Comparison of ENCODE assay signal across 8 cellular contexts in genomic region chr2:85433511-85434089, GRCh38. TPM values are rescaled to one million over a fixed set of nuclear protein-coding genes. Genes with fewer than 3 reads are reported as not detected.
DNase-seq lines count a peak whose midpoint lies in the region; ATAC-seq and TF ChIP-seq lines count a peak whose summit lies in the region.

No MANE protein-coding gene starts in this region.

- intact Hi-C loops in CD4-positive, alpha-beta memory T cell (cut with micrococcal nuclease): no loop called here

- H3K36me3 Mint-ChIP-seq in T-cell: no peaks in the 10 kb centered on the region
- H3K36me3 Mint-ChIP-seq in CD4-positive, alpha-beta memory T cell: no peaks in the 10 kb centered on the region

- DNase-seq in BJ (ENCODE audit: low read depth) (peak; percentile 91), NCI-H510A (lab: John Stamatoyannopoulos, UW) (peak; percentile 45), epithelial cell of esophagus (ENCODE audit: low read depth) (peak; percentile 84), mucosa of gallbladder (ENCODE audit: low spot score) (peak; percentile 85), T-cell (no peak), Karpas-422 (no peak)
- no peak for DNase-seq in CD4-positive, alpha-beta memory T cell
- no peak for DNase-seq in stimulated activated naive CD8-positive, alpha-beta T cell treated with anti-CD3 and anti-CD28 coated beads, Interleukin-15, Interleukin-2, amounts not matched to agents 100 U/mL and 50 U/mL, for 24 hours

- no peaks in the 10 kb centered on the region for H3K9me3 Mint-ChIP-seq in T-cell
- H3K9me3 Mint-ChIP-seq in CD4-positive, alpha-beta memory T cell: no peaks in the 10 kb centered on the region

- H3K4me1 ChIP-seq in CD4-positive, alpha-beta memory T cell (ENCODE audit: insufficient read depth, low read length): peaks cover 13% of the 10 kb centered on the region
- peaks cover 67% of the 10 kb centered on the region for H3K4me1 ChIP-seq in Karpas-422 (ENCODE audit: low read length)

- H3K4me1 Mint-ChIP-seq in T-cell: peaks cover 13 to 18% (median 14%) of the 10 kb centered on the region in 3 donors
- H3K4me1 Mint-ChIP-seq in CD4-positive, alpha-beta memory T cell: peaks cover 7 to 25% (median 13%) of the 10 kb centered on the region in 4 donors

- H3K9ac ChIP-seq in Karpas-422 (ENCODE audit: low read length): no peak overlapping the region

- no peaks in the 10 kb centered on the region for H3K79me2 ChIP-seq in Karpas-422 (ENCODE audit: low read length)

- H3K9me2 ChIP-seq in Karpas-422 (replicated peaks; ENCODE audit: insufficient read depth, low read length): no peaks in the 10 kb centered on the region

- H3K9me3 ChIP-seq in CD4-positive, alpha-beta memory T cell (ENCODE audit: control insufficient read depth in 1 of 2, low read length in 2 of 2): no peaks in the 10 kb centered on the region
- no peaks in the 10 kb centered on the region for H3K9me3 ChIP-seq in Karpas-422 (ENCODE audit: low read length)

- H3K4me3 ChIP-seq in BJ (ENCODE audit: low read depth, low read length) (no peak overlapping the region), epithelial cell of esophagus (ENCODE audit: low read length) (no peak overlapping the region), Karpas-422 (ENCODE audit: low read length) (no peak overlapping the region)
- H3K4me3 ChIP-seq in CD4-positive, alpha-beta memory T cell (ENCODE audit: low read length in 2 of 2): no peak overlapping the region

- no peak overlapping the region for H3K4me2 ChIP-seq in Karpas-422 (ENCODE audit: low read depth, low read length, poor library complexity, severe bottlenecking)

- no peak for TF ChIP-seq CTCF in BJ (IDR thresholded peaks at IDR 0.05; ENCODE audit: insufficient read depth, low read depth, low read length)
- TF ChIP-seq CTCF in epithelial cell of esophagus (IDR thresholded peaks at IDR 0.05; ENCODE audit: insufficient read depth, low read depth, low read length, missing control alignments): no peak

- H3K27ac Mint-ChIP-seq in T-cell: no peak overlapping the region
- H3K27ac Mint-ChIP-seq in CD4-positive, alpha-beta memory T cell: no peak overlapping the region

- H3K36me3 ChIP-seq in BJ (ENCODE audit: control insufficient read depth, insufficient read depth, low read length) (no peaks in the 10 kb centered on the region), Karpas-422 (ENCODE audit: insufficient read depth, low read length) (no peaks in the 10 kb centered on the region)
- no peaks in the 10 kb centered on the region for H3K36me3 ChIP-seq in CD4-positive, alpha-beta memory T cell (ENCODE audit: insufficient read depth, low read length)

- ATAC-seq in T-cell (replicated peaks in 1 of 4): no peak
- no peak for ATAC-seq in stimulated activated naive CD8-positive, alpha-beta T cell treated with anti-CD3 and anti-CD28 coated beads, Interleukin-15, Interleukin-2, amounts not matched to agents 100 U/mL and 50 U/mL, for 24 hours

- no peak overlapping the region for H3K27ac ChIP-seq in CD4-positive, alpha-beta memory T cell (ENCODE audit: low read depth, low read length)
- no peak overlapping the region for H3K27ac ChIP-seq in Karpas-422 (ENCODE audit: low read length)

- H3K27me3 ChIP-seq in BJ (ENCODE audit: control insufficient read depth, insufficient read depth, low read length) (no peaks in the 10 kb centered on the region), Karpas-422 (ENCODE audit: low read length) (no peaks in the 10 kb centered on the region)
- no peaks in the 10 kb centered on the region for H3K27me3 ChIP-seq in CD4-positive, alpha-beta memory T cell (ENCODE audit: insufficient read depth, low read length)

- POLR2A ChIA-PET in BJ (lab: Charles Lee): interaction anchor here (0.5 to 1.5 kb wide), 2 partner anchors 10 to 105 kb away, joined by 5 to 10 read pairs; partner anchors contain the start of gene MAT2A
- POLR2A ChIA-PET in T-cell (lab: Charles Lee): no interaction called here
- POLR2A ChIA-PET in CD4-positive, alpha-beta memory T cell (lab: Charles Lee; ENCODE audit: partially characterized antibody): interaction anchor here (5.3 kb wide), 1 partner anchor 105 kb away, joined by 24 read pairs; the partner anchor contains the start of gene MAT2A

- no peak overlapping the region for H3K4me3 Mint-ChIP-seq in T-cell
- no peak overlapping the region for H3K4me3 Mint-ChIP-seq in CD4-positive, alpha-beta memory T cell

- H2AFZ ChIP-seq in Karpas-422 (ENCODE audit: low read length): no peak overlapping the region

- CTCF ChIA-PET in BJ (lab: Yijun Ruan, JAX) (interaction anchor here (1.9 to 17.0 kb wide), 2 partner anchors 12 to 112 kb away, joined by 12 to 460 read pairs; partner anchors contain the start of gene MAT2A), T-cell (lab: Charles Lee) (no interaction called here)
- CTCF ChIA-PET in CD4-positive, alpha-beta memory T cell (lab: Charles Lee; ENCODE audit: partially characterized antibody): interaction anchor here (0.6 kb wide), 1 partner anchor 51 kb away, joined by 3 read pairs; no protein-coding TSS in a partner anchor

- H4K20me1 ChIP-seq in Karpas-422 (ENCODE audit: insufficient read depth, low read depth, low read length): no peaks in the 10 kb centered on the region

- H3K27me3 Mint-ChIP-seq in T-cell: no peaks in the 10 kb centered on the region
- no peaks in the 10 kb centered on the region for H3K27me3 Mint-ChIP-seq in CD4-positive, alpha-beta memory T cell

RNA-seq across cellular contexts. Expression of gene SH2D6, which starts 15.1 kb away (rescaled TPM):
- polyA plus RNA-seq in BJ (2011; rRNA removed): 0.18 and 0.39 TPM in 2 replicates
- polyA minus RNA-seq in BJ (2011; rRNA and poly(A)+ RNA removed): 0.41 TPM in 1 of 2 replicates, not detected in the other
- total RNA-seq in mucosa of gallbladder (9.9 TPM), T-cell (1 to 10 TPM in 1 of 5 donors, under 1 TPM in 3, not detected in 1; 0.49 to 1.1 (median 0.60) TPM)
- 1 to 10 TPM; 1.5 to 1.6 TPM for total RNA-seq in CD4-positive, alpha-beta memory T cell
- polyA plus RNA-seq in CD4-positive, alpha-beta memory T cell: not detected
- total RNA-seq in Karpas-422 (2014; rRNA removed; shearing (Covaris generic); ENCODE audit: low replicate concordance): 0.32 and 0.37 TPM in 2 replicates

RNA-seq across cellular contexts. Expression of gene CAPG, which starts 23.4 kb away (rescaled TPM):
- 92.4 and 135 TPM in 2 replicates for polyA plus RNA-seq in BJ (2011; rRNA removed)
- 27.6 and 42.2 TPM in 2 replicates for polyA minus RNA-seq in BJ (2011; rRNA and poly(A)+ RNA removed)
- total RNA-seq in mucosa of gallbladder (125 TPM), T-cell (10 to 100 TPM; 30.1 to 71.7 (median 41.2) TPM)
- total RNA-seq in CD4-positive, alpha-beta memory T cell: 10 to 100 TPM; 25.6 to 38.5 TPM
- polyA plus RNA-seq in CD4-positive, alpha-beta memory T cell: 100 to 1,000 TPM; 113 to 136 TPM
- 0.63 and 7.4 TPM in 2 replicates for total RNA-seq in Karpas-422 (2014; rRNA removed; shearing (Covaris generic); ENCODE audit: low replicate concordance)

Comparison
In these comparisons a context has a peak if more than half of its experiments do, and no peak if none do; other contexts are left out.
1. DNase-seq: peak in BJ (single experiment), NCI-H510A (single experiment), epithelial cell of esophagus (single experiment) and mucosa of gallbladder (single experiment); none in T-cell (0 of 34), CD4-positive, alpha-beta memory T cell (0 of 5), stimulated activated naive CD8-positive, alpha-beta T cell treated with anti-CD3 and anti-CD28 coated beads, Interleukin-15, Interleukin-2, amounts not matched to agents 100 U/mL and 50 U/mL, for 24 hours (single experiment) and Karpas-422 (single experiment).
2. CTCF ChIA-PET loops: an anchor here in BJ (1.9 to 17.0 kb wide) and CD4-positive, alpha-beta memory T cell (0.6 kb wide); none called in T-cell.
3. POLR2A ChIA-PET loops: an anchor here in BJ (0.5 to 1.5 kb wide) and CD4-positive, alpha-beta memory T cell (5.3 kb wide); none called in T-cell.